ENCODE assay signal across 1 cellular context in genomic region chr4:82893942-82894341, GRCh38.
A peak's percentile ranks its signal among the peaks of the same experiment; 100 is the strongest.
TF ChIP-seq lines count a peak whose summit lies in the region.

No MANE protein-coding gene starts in this region.

TF ChIP-seq in HepG2, 621 proteins besides CTCF, POLR2A, EP300 and RAD21 (continues in another document):
- TF ChIP-seq FOXA3 (CRISPR knock-in tag; IDR thresholded peaks at IDR 0.05) (peak; percentile 85), ARID2 (CRISPR knock-in tag; IDR thresholded peaks at IDR 0.05; ENCODE audit: borderline replicate concordance) (no peak), ELF1 (CRISPR knock-in tag; IDR thresholded peaks at IDR 0.05) (no peak), ZC3H4 (CRISPR knock-in tag; IDR thresholded peaks at IDR 0.05; ENCODE audit: borderline replicate concordance) (no peak), GABPB1 (CRISPR knock-in tag; IDR thresholded peaks at IDR 0.05) (no peak), ZNF775 (CRISPR knock-in tag; IDR thresholded peaks at IDR 0.05; ENCODE audit: borderline replicate concordance) (no peak), NFKBIZ (CRISPR knock-in tag; IDR thresholded peaks at IDR 0.05) (no peak), ZNF816 (CRISPR knock-in tag; IDR thresholded peaks at IDR 0.05; ENCODE audit: borderline replicate concordance) (no peak), RERE (CRISPR knock-in tag; IDR thresholded peaks at IDR 0.05; ENCODE audit: low read depth) (no peak), ZNF644 (CRISPR knock-in tag; IDR thresholded peaks at IDR 0.05; ENCODE audit: low read depth) (peak; percentile 75), ZFP36L2 (CRISPR knock-in tag; IDR thresholded peaks at IDR 0.05) (no peak), PAXIP1 (CRISPR knock-in tag; conservative IDR thresholded peaks at IDR 0.05) (peak; percentile 56), ZKSCAN1 (IDR thresholded peaks at IDR 0.05; ENCODE audit: low read length) (no peak), SOX5 (CRISPR knock-in tag; IDR thresholded peaks at IDR 0.05; ENCODE audit: borderline replicate concordance) (peak; percentile 40; the same call in 1 of the 2 replicates), RFX3 (CRISPR knock-in tag; IDR thresholded peaks at IDR 0.05) (no peak), SMARCC2 (IDR thresholded peaks at IDR 0.05) (no peak), WIZ (CRISPR knock-in tag; IDR thresholded peaks at IDR 0.05) (no peak), SOX13 (IDR thresholded peaks at IDR 0.05) (no peak), SOX13 (CRISPR knock-in tag; conservative IDR thresholded peaks at IDR 0.05 in 1 of 2, IDR thresholded peaks at IDR 0.05 in 1 of 2) (peak in 1 of 2 experiments; percentile 79; a peak in 2 of 4 replicates), BCL6 (CRISPR knock-in tag; IDR thresholded peaks at IDR 0.05) (0 out of 2 replicates have a peak, but pooled peaks have one; percentile 11), ZNF232 (CRISPR knock-in tag; IDR thresholded peaks at IDR 0.05; ENCODE audit: borderline replicate concordance) (no peak), FOXP4 (CRISPR knock-in tag; IDR thresholded peaks at IDR 0.05) (0 out of 2 replicates have a peak, but pooled peaks have one; percentile 41), TEAD3 (CRISPR knock-in tag; optimal IDR thresholded peaks at IDR 0.05; ENCODE audit: borderline replicate concordance) (peak; percentile 21), NFIC (IDR thresholded peaks at IDR 0.05; ENCODE audit: low read length) (0 out of 2 replicates have a peak, but pooled peaks have one; percentile 33)
- TF ChIP-seq, protein P1, sequence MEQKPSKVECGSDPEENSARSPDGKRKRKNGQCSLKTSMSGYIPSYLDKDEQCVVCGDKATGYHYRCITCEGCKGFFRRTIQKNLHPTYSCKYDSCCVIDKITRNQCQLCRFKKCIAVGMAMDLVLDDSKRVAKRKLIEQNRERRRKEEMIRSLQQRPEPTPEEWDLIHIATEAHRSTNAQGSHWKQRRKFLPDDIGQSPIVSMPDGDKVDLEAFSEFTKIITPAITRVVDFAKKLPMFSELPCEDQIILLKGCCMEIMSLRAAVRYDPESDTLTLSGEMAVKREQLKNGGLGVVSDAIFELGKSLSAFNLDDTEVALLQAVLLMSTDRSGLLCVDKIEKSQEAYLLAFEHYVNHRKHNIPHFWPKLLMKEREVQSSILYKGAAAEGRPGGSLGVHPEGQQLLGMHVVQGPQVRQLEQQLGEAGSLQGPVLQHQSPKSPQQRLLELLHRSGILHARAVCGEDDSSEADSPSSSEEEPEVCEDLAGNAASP (CRISPR knock-in tag; IDR thresholded peaks at IDR 0.05; ENCODE audit: borderline replicate concordance): no peak
- TF ChIP-seq, protein P2, sequence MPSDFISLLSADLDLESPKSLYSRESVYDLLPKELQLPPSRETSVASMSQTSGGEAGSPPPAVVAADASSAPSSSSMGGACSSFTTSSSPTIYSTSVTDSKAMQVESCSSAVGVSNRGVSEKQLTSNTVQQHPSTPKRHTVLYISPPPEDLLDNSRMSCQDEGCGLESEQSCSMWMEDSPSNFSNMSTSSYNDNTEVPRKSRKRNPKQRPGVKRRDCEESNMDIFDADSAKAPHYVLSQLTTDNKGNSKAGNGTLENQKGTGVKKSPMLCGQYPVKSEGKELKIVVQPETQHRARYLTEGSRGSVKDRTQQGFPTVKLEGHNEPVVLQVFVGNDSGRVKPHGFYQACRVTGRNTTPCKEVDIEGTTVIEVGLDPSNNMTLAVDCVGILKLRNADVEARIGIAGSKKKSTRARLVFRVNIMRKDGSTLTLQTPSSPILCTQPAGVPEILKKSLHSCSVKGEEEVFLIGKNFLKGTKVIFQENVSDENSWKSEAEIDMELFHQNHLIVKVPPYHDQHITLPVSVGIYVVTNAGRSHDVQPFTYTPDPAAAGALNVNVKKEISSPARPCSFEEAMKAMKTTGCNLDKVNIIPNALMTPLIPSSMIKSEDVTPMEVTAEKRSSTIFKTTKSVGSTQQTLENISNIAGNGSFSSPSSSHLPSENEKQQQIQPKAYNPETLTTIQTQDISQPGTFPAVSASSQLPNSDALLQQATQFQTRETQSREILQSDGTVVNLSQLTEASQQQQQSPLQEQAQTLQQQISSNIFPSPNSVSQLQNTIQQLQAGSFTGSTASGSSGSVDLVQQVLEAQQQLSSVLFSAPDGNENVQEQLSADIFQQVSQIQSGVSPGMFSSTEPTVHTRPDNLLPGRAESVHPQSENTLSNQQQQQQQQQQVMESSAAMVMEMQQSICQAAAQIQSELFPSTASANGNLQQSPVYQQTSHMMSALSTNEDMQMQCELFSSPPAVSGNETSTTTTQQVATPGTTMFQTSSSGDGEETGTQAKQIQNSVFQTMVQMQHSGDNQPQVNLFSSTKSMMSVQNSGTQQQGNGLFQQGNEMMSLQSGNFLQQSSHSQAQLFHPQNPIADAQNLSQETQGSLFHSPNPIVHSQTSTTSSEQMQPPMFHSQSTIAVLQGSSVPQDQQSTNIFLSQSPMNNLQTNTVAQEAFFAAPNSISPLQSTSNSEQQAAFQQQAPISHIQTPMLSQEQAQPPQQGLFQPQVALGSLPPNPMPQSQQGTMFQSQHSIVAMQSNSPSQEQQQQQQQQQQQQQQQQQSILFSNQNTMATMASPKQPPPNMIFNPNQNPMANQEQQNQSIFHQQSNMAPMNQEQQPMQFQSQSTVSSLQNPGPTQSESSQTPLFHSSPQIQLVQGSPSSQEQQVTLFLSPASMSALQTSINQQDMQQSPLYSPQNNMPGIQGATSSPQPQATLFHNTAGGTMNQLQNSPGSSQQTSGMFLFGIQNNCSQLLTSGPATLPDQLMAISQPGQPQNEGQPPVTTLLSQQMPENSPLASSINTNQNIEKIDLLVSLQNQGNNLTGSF (CRISPR knock-in tag; IDR thresholded peaks at IDR 0.05): no peak
- TF ChIP-seq, protein P3, sequence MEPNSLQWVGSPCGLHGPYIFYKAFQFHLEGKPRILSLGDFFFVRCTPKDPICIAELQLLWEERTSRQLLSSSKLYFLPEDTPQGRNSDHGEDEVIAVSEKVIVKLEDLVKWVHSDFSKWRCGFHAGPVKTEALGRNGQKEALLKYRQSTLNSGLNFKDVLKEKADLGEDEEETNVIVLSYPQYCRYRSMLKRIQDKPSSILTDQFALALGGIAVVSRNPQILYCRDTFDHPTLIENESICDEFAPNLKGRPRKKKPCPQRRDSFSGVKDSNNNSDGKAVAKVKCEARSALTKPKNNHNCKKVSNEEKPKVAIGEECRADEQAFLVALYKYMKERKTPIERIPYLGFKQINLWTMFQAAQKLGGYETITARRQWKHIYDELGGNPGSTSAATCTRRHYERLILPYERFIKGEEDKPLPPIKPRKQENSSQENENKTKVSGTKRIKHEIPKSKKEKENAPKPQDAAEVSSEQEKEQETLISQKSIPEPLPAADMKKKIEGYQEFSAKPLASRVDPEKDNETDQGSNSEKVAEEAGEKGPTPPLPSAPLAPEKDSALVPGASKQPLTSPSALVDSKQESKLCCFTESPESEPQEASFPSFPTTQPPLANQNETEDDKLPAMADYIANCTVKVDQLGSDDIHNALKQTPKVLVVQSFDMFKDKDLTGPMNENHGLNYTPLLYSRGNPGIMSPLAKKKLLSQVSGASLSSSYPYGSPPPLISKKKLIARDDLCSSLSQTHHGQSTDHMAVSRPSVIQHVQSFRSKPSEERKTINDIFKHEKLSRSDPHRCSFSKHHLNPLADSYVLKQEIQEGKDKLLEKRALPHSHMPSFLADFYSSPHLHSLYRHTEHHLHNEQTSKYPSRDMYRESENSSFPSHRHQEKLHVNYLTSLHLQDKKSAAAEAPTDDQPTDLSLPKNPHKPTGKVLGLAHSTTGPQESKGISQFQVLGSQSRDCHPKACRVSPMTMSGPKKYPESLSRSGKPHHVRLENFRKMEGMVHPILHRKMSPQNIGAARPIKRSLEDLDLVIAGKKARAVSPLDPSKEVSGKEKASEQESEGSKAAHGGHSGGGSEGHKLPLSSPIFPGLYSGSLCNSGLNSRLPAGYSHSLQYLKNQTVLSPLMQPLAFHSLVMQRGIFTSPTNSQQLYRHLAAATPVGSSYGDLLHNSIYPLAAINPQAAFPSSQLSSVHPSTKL (CRISPR knock-in tag; IDR thresholded peaks at IDR 0.05): peak; percentile 73
- TF ChIP-seq, protein P4, sequence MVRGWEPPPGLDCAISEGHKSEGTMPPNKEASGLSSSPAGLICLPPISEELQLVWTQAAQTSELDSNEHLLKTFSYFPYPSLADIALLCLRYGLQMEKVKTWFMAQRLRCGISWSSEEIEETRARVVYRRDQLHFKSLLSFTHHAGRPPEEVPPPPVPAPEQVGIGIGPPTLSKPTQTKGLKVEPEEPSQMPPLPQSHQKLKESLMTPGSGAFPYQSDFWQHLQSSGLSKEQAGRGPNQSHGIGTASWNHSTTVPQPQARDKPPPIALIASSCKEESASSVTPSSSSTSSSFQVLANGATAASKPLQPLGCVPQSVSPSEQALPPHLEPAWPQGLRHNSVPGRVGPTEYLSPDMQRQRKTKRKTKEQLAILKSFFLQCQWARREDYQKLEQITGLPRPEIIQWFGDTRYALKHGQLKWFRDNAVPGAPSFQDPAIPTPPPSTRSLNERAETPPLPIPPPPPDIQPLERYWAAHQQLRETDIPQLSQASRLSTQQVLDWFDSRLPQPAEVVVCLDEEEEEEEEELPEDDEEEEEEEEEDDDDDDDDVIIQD (CRISPR knock-in tag; IDR thresholded peaks at IDR 0.05; ENCODE audit: low read depth): no peak
- TF ChIP-seq, protein P5, sequence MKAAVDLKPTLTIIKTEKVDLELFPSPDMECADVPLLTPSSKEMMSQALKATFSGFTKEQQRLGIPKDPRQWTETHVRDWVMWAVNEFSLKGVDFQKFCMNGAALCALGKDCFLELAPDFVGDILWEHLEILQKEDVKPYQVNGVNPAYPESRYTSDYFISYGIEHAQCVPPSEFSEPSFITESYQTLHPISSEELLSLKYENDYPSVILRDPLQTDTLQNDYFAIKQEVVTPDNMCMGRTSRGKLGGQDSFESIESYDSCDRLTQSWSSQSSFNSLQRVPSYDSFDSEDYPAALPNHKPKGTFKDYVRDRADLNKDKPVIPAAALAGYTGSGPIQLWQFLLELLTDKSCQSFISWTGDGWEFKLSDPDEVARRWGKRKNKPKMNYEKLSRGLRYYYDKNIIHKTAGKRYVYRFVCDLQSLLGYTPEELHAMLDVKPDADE (CRISPR knock-in tag; IDR thresholded peaks at IDR 0.05): no peak
